ENCODE assay signal across 30 cellular contexts in the genomic region with DNA sequence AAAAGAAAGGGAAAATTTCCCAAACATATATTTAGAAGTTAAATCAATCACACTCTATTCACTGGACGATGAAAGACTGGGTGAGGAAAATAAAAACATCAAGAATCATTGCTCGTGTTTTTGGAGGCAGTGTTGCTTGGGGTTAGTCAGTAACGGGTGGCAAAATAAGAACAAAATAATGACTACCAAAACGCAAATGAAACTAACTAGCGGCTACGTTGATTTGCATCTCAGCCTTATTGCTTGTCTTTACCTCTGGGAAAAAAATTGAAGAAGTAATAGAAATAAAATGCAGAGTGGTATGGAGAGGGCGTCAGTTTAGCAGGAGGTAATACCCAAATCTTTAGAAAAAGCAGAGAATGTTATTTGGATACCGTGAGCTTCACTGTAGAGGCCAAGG.
"Had no signal": no experiment of that assay in that cellular context is flagged by ENCODE, and none has a peak within 500 bp of the region (broad histone marks: within the 10 kb centered on the region; RNA-seq: fewer than 3 reads in every experiment).

No MANE protein-coding gene starts in this region.

- H3K4me3 ChIP-seq: adrenal gland, body of pancreas, breast epithelium, Peyer's patch, SJSA1 had no signal

- H3K4me3 Mint-ChIP-seq: activated CD4-positive, alpha-beta memory T cell treated with anti-CD3 and anti-CD28 coated beads for 36 hours; activated naive CD4-positive, alpha-beta T cell treated with anti-CD3 and anti-CD28 coated beads for 36 hours; activated T-cell treated with anti-CD3 and anti-CD28 coated beads, Interleukin-2, amount 50 U/mL, for 4 hours; activated T-helper 1 cell treated with anti-CD3 and anti-CD28 coated beads, Interleukin-12 subunit alpha, Interleukin-12 subunit beta, Interleukin-2, Interleukin-4 antibody, amounts not matched to agents 30 ng/mL and 10 ng/mL and 1 ng/mL, durations not matched to agents 14 hours and 24 hours and 36 hours; T-helper 1 cell treated with Interleukin-12 subunit alpha and Interleukin-12 subunit beta and Interleukin-4 antibody, amounts not matched to agents 30 μg/mL and 1 μg/mL, for 36 hours; T-helper 2 cell treated with Interferon-gamma antibody and Interleukin-4, amounts not matched to agents 5 μg/mL and 100 μg/mL, for 36 hours; WTC11 had no signal

- H3K27me3 Mint-ChIP-seq: activated CD4-positive, alpha-beta memory T cell treated with anti-CD3 and anti-CD28 coated beads for 36 hours had no signal

- H3K36me3 ChIP-seq: adrenal gland, breast epithelium, Peyer's patch, SJSA1 had no signal

- H3K4me1 ChIP-seq: adrenal gland, body of pancreas, breast epithelium, Peyer's patch, SJSA1 had no signal

- DNase-seq: activated CD4-positive, alpha-beta memory T cell treated with anti-CD3 and anti-CD28 coated beads for 36 hours; activated CD4-positive, alpha-beta T cell treated with anti-CD3 and anti-CD28 coated beads for 4 hours; activated CD4-positive, alpha-beta T cell treated with anti-CD3 and anti-CD28 coated beads, Interleukin-2, amount 50 U/mL, for 1 hour; activated CD8-positive, alpha-beta memory T cell treated with anti-CD3 and anti-CD28 coated beads, Interleukin-2, amount 50 U/mL, for 4 hours; activated gamma-delta T cell treated with Interleukin-2 at 50 U/mL for 16 hours; activated naive CD4-positive, alpha-beta T cell treated with anti-CD3 and anti-CD28 coated beads for 36 hours; activated T-cell treated with anti-CD3 and anti-CD28 coated beads for 4 hours; activated T-cell treated with anti-CD3 and anti-CD28 coated beads, Interleukin-2, amount 50 U/mL, for 4 hours; adrenal gland; body of pancreas; NCI-H1105; NCI-H1417 treated with DMSO at 0.1 percent for 48 hours; NCI-H1930; NCI-H2081 treated with DMSO at 0.1 percent for 48 hours; NCI-H226; NCI-H446 treated with DMSO at 0.1 percent for 48 hours; NCI-H524; NK-92 treated with Interleukin-12 subunit alpha and Interleukin-12 subunit beta, amount 100 ng/mL, for 24 hours; Peyer's patch; RPMI8226; SHP77 treated with DMSO at 0.1 percent for 48 hours; SK-N-SH had no signal

- H3K36me3 Mint-ChIP-seq: activated CD4-positive, alpha-beta memory T cell treated with anti-CD3 and anti-CD28 coated beads for 36 hours; activated naive CD4-positive, alpha-beta T cell treated with anti-CD3 and anti-CD28 coated beads, Interleukin-2, amount 50 U/mL, for 72 hours had no signal

- H3K4me2 ChIP-seq: SK-N-SH had no signal

- H3K9me3 Mint-ChIP-seq: activated CD4-positive, alpha-beta memory T cell treated with anti-CD3 and anti-CD28 coated beads for 36 hours; activated naive CD4-positive, alpha-beta T cell treated with anti-CD3 and anti-CD28 coated beads for 36 hours; activated naive CD4-positive, alpha-beta T cell treated with anti-CD3 and anti-CD28 coated beads, Interleukin-2, amount 50 U/mL, for 72 hours; activated T-cell treated with anti-CD3 and anti-CD28 coated beads, Interleukin-2, amount 50 U/mL, for 4 hours; activated T-helper 1 cell treated with anti-CD3 and anti-CD28 coated beads, Interleukin-12 subunit alpha, Interleukin-12 subunit beta, Interleukin-2, Interleukin-4 antibody, amounts not matched to agents 30 ng/mL and 10 ng/mL and 1 ng/mL, durations not matched to agents 14 hours and 24 hours and 36 hours; T-helper 1 cell treated with Interleukin-12 subunit alpha and Interleukin-12 subunit beta and Interleukin-4 antibody, amounts not matched to agents 30 μg/mL and 1 μg/mL, for 36 hours; T-helper 2 cell treated with Interferon-gamma antibody and Interleukin-4, amounts not matched to agents 5 μg/mL and 100 μg/mL, for 36 hours had no signal

- H3K27ac Mint-ChIP-seq: activated CD4-positive, alpha-beta memory T cell treated with anti-CD3 and anti-CD28 coated beads for 36 hours; activated naive CD4-positive, alpha-beta T cell treated with anti-CD3 and anti-CD28 coated beads for 36 hours; activated naive CD4-positive, alpha-beta T cell treated with anti-CD3 and anti-CD28 coated beads, Interleukin-2, amount 50 U/mL, for 72 hours; activated T-helper 1 cell treated with anti-CD3 and anti-CD28 coated beads, Interleukin-12 subunit alpha, Interleukin-12 subunit beta, Interleukin-2, Interleukin-4 antibody, amounts not matched to agents 30 ng/mL and 10 ng/mL and 1 ng/mL, durations not matched to agents 14 hours and 24 hours and 36 hours; T-helper 1 cell treated with Interleukin-12 subunit alpha and Interleukin-12 subunit beta and Interleukin-4 antibody, amounts not matched to agents 30 μg/mL and 1 μg/mL, for 36 hours; T-helper 2 cell treated with Interferon-gamma antibody and Interleukin-4, amounts not matched to agents 5 μg/mL and 100 μg/mL, for 36 hours; WTC11 had no signal

- H3K9me2 ChIP-seq: SK-N-SH had no signal

- H3K9me3 ChIP-seq: adrenal gland, body of pancreas, breast epithelium, Peyer's patch, SJSA1, SK-N-SH had no signal

- ATAC-seq: activated CD4-positive, CD25-positive, alpha-beta regulatory T cell treated with anti-CD3 and anti-CD28 coated beads, Interleukin-2, amount 50 U/mL, for 24 hours; activated naive CD4-positive, alpha-beta T cell treated with anti-CD3 and anti-CD28 coated beads, Interleukin-2, amount 50 U/mL, for 72 hours; activated T-cell treated with anti-CD3 and anti-CD28 coated beads, Interleukin-2, amount 50 U/mL, for 4 hours; body of pancreas; WTC11 had no signal

- H3K27ac ChIP-seq: body of pancreas, breast epithelium, Peyer's patch, SJSA1 had no signal
